8 cellular contexts compared by ENCODE assay signal in the genomic region with DNA sequence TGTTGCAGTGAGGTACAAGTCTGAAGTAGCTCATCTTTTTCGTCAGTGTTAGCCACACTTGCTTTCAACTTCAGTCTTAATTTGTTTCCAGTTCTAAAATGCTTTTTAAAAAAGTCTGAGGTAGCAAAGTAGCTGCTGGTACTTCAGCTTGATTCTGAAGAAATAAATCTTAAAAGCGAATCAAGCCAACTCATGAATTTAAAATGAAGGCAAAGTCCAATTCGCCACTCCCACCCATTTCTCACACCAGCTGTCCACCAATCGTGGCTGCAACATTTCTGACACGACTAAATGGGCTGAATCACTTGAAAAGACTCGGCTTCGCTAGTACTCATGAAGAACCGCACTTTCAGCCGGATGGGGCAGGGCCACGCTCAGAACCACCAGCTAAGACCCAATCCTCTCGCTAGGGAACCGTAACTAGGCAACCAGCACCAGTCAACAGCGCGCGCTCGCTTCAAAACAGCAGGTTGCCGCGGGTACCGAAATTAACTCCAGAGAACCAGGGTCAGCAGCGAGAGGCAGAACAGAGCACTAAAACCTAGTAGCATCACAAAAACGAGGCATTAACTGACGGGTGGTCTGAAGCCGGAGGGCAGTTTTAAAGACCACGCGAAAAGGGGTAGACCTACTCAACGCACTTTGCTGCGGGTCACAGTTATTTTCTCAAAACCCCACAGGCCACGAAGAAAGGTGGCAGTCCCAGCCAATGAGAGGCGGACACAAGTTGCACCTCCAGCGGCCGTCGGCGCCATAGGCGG. TPM values are rescaled to one million over a fixed set of nuclear protein-coding genes. Genes with fewer than 3 reads are reported as not detected.
DNase-seq lines count a peak whose midpoint lies in the region; ATAC-seq and TF ChIP-seq lines count a peak whose summit lies in the region.

No MANE protein-coding gene starts in this region.

- DNase-seq in DMS53 (lab: John Stamatoyannopoulos, UW) (peak; percentile 92), Kasumi-1 (lab: John Stamatoyannopoulos, UW) (peak; percentile 53 to 55), Right ventricle myocardium inferior (ENCODE audit: missing footprints) (peak; percentile 92), osteocyte (ENCODE audit: extremely low spot score, unreplicated experiment) (peak; percentile 91)
- peak; percentile 65 for DNase-seq in activated naive CD8-positive, alpha-beta T cell treated with anti-CD3 and anti-CD28 coated beads, Interleukin-2, amount 50 U/mL, for 16 hours (ENCODE audit: low read depth, low spot score)

- no peak overlapping the region for H2AFZ ChIP-seq in SU-DHL-6 (ENCODE audit: low read depth, low read length, severe bottlenecking)

- H3K27me3 Mint-ChIP-seq in osteocyte (ENCODE audit: unreplicated experiment), result no peaks in the 10 kb centered on the region

- H3K36me3 ChIP-seq in SU-DHL-6 (ENCODE audit: low read length) (peaks cover 5% of the 10 kb centered on the region; the same call in 1 of the 2 replicates), thymus (ENCODE audit: control insufficient read depth, insufficient read depth) (no peaks in the 10 kb centered on the region)

- peaks cover 51% of the 10 kb centered on the region for H3K4me1 Mint-ChIP-seq in osteocyte (ENCODE audit: unreplicated experiment)

- no peaks in the 10 kb centered on the region for H3K9me2 ChIP-seq in SU-DHL-6 (replicated peaks; ENCODE audit: insufficient read depth, low read length)

- H3K27ac ChIP-seq in SU-DHL-6 (ENCODE audit: low read depth, low read length) (peak overlapping the region; percentile 95), thymus (ENCODE audit: low read depth) (peak overlapping the region; percentile 100)

- peak overlapping the region; percentile 70 for H3K4me2 ChIP-seq in SU-DHL-6 (ENCODE audit: low read depth, low read length, poor library complexity, severe bottlenecking)

- peak overlapping the region; percentile 98 for H3K4me3 Mint-ChIP-seq in osteocyte (ENCODE audit: unreplicated experiment)

- peaks cover 46% of the 10 kb centered on the region for H4K20me1 ChIP-seq in SU-DHL-6 (ENCODE audit: low read depth, low read length)

- H3K4me1 ChIP-seq in thymus (ENCODE audit: control insufficient read depth, insufficient read depth, low read length), result peaks cover 21% of the 10 kb centered on the region

- H3K4me3 ChIP-seq in SU-DHL-6 (ENCODE audit: insufficient read depth, low read length, poor library complexity, severe bottlenecking) (peak overlapping the region; percentile 98), thymus (ENCODE audit: low read length) (peak overlapping the region; percentile 93)

- peaks cover 58% of the 10 kb centered on the region for H3K79me2 ChIP-seq in SU-DHL-6 (ENCODE audit: insufficient read depth, low read length)

- peak overlapping the region; percentile 99 for H3K27ac Mint-ChIP-seq in osteocyte (ENCODE audit: unreplicated experiment)

- TF ChIP-seq CTCF in SU-DHL-6 (IDR thresholded peaks at IDR 0.05; ENCODE audit: insufficient read depth, low read length, poor library complexity, severe bottlenecking) (no peak), osteocyte (IDR thresholded peaks at IDR 0.05) (no peak)

- peaks cover 23% of the 10 kb centered on the region for H3F3A ChIP-seq in SU-DHL-6 (ENCODE audit: insufficient read depth)

- H3K36me3 Mint-ChIP-seq in osteocyte (ENCODE audit: unreplicated experiment), result no peaks in the 10 kb centered on the region

- peak; percentile 29 for ATAC-seq in GM21786 (IDR thresholded peaks at IDR 0.05; ENCODE audit: unreplicated experiment)
- ATAC-seq in Right ventricle myocardium inferior, result peak; percentile 49

- no peaks in the 10 kb centered on the region for H3K27me3 ChIP-seq in SU-DHL-6 (ENCODE audit: low read length)
- no peaks in the 10 kb centered on the region for H3K27me3 ChIP-seq in thymus (ENCODE audit: control insufficient read depth, insufficient read depth)

- intact Hi-C loops in Right ventricle myocardium inferior (cut with DNase I), result loop anchor here (1.0 kb wide), 1 partner anchor 38 kb away; a partner anchor contains a TSS

- peak overlapping the region; percentile 100 for H3K9ac ChIP-seq in SU-DHL-6 (ENCODE audit: low read length)

- H3K9me3 ChIP-seq in SU-DHL-6 (ENCODE audit: insufficient read depth, low read length) (no peaks in the 10 kb centered on the region), thymus (ENCODE audit: control insufficient read depth) (no peaks in the 10 kb centered on the region)

- under 1% methylated on average over 34 of the region's 34 CpGs for WGBS in thymus

- no peaks in the 10 kb centered on the region for H3K9me3 Mint-ChIP-seq in osteocyte (ENCODE audit: unreplicated experiment)

RNA-seq across cellular contexts. Expression of a gene that starts 0.9 kb away (rescaled TPM):
- total RNA-seq in Right ventricle myocardium inferior, result 61.0 TPM
- 153 and 155 TPM in 2 replicates for total RNA-seq in osteocyte
- polyA plus RNA-seq in thymus, result 44.6 TPM

RNA-seq across cellular contexts. Expression of a gene that starts 38.6 kb away (rescaled TPM):
- total RNA-seq in Right ventricle myocardium inferior (0.32 TPM), osteocyte (0.76 and 0.91 TPM in 2 replicates)
- polyA plus RNA-seq in thymus, result 4.4 TPM

Comparison
In these comparisons a context has a peak if more than half of its experiments do, and no peak if none do; other contexts are left out.
1. Peak in every context shown above with its lines: DNase-seq, ATAC-seq, H3K4me3 ChIP-seq and H3K27ac ChIP-seq.